In the genomic region with DNA sequence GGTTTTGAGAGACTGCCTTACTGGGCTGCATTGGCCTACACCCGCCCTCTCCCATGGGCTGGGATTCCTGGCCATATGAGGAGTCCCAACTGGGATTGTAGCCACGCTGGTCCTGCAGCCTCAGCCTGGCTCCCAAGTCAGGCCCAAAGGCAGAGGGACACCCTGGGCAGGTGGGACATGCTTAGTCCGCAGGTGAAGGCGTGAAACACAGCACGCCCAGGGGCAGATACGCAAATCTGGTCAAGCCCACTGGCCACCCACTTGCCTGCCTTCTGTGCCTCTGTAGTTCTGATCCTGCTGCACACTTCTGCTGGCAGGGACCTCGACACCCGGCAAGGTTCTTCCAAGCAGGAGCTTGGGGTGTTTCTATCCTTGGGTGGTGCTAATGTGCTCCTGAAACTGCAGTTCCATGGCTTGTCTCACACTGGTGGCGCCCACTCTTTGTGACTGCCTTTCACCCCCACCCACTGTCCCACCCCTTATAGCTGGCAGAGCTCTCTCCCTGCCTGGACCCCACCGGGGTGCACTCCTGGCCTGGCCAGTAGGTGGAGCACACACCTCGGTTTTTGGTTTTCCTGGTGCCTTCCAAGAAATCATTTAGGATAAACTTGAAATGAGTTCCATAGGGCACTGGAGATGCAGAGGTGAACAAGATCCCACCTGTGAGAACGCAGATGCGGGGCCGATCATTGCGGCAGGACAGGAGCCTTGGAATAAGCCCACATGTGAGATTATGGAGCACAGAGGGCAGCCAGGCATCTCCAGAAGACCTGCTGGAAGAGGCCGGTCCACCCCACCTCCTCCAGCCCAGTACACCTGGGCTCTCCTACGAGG, we compare ENCODE assay signal across 9 cellular contexts. TPM values are rescaled to one million over a fixed set of nuclear protein-coding genes. Genes with fewer than 3 reads are reported as not detected.
DNase-seq lines count a peak whose midpoint lies in the region; ATAC-seq, FAIRE-seq and TF ChIP-seq lines count a peak whose summit lies in the region.
"Had no signal": no experiment of that assay in that cellular context is flagged by ENCODE, and none has a peak within 500 bp of the region (broad histone marks: within the 10 kb centered on the region; RNA-seq: fewer than 3 reads in every experiment).

No MANE protein-coding gene starts in this region.

- H3K9me3 ChIP-seq in heart right ventricle (no peaks in the 10 kb centered on the region), gastroesophageal sphincter (no peaks in the 10 kb centered on the region)

- H3K4me3 ChIP-seq in heart right ventricle (no peak overlapping the region), gastroesophageal sphincter (no peak overlapping the region)
- H3K4me3 ChIP-seq: SK-N-MC had no signal

- no peak for TF ChIP-seq POLR2A in gastroesophageal sphincter (IDR thresholded peaks at IDR 0.05)

- H3K27ac Mint-ChIP-seq in activated naive CD4-positive, alpha-beta T cell treated with anti-CD3 and anti-CD28 coated beads for 36 hours: no peak overlapping the region

- intact Hi-C loops in activated naive CD4-positive, alpha-beta T cell treated with anti-CD3 and anti-CD28 coated beads for 36 hours (cut with micrococcal nuclease): loop anchor here (1.0 kb wide), 1 partner anchor 72 kb away; no protein-coding TSS in a partner anchor
- intact Hi-C loops in heart right ventricle (cut with DNase I): loop anchor here in 4 of 10 donors (2.0 to 5.0 kb wide), 3 partner anchors 69 to 74 kb away; no protein-coding TSS in a partner anchor

- H3K9me3 Mint-ChIP-seq in activated naive CD4-positive, alpha-beta T cell treated with anti-CD3 and anti-CD28 coated beads for 36 hours: no peaks in the 10 kb centered on the region

- no peak for FAIRE-seq in RCC 7860 (lab: Jason Lieb, UNC)

- H3K27me3 ChIP-seq in heart right ventricle (no peaks in the 10 kb centered on the region), gastroesophageal sphincter (peaks cover 35% of the 10 kb centered on the region)

- TF ChIP-seq CTCF in heart right ventricle (IDR thresholded peaks at IDR 0.05) (peak in 8 of 9 donors; percentile 35 to 68 (median 63)), gastroesophageal sphincter (IDR thresholded peaks at IDR 0.05) (peak in 2 of 4 experiments; percentile 30 to 52)

- TF ChIP-seq EP300 in gastroesophageal sphincter (IDR thresholded peaks at IDR 0.05): no peak

- WGBS in heart right ventricle, 2 donors: 69 to 76% methylated on average over 17 of the region's 17 CpGs
- 38 to 53% methylated on average over 3 to 6 of the region's 17 CpGs for WGBS in gastroesophageal sphincter (ENCODE audit: low coverage in 1 of 2), 2 donors

- no peaks in the 10 kb centered on the region for H3K4me1 Mint-ChIP-seq in activated naive CD4-positive, alpha-beta T cell treated with anti-CD3 and anti-CD28 coated beads for 36 hours (ENCODE audit: low read depth)

- H3K36me3 ChIP-seq in heart right ventricle (peaks cover 0 to 100% (median 47%) of the 10 kb centered on the region in 9 donors), gastroesophageal sphincter (peaks cover 0 to 67% of the 10 kb centered on the region in 2 donors)

- ATAC-seq in GM21381 (IDR thresholded peaks at IDR 0.05; ENCODE audit: unreplicated experiment) (peak; percentile 65), heart right ventricle (peak in 6 of 8 donors; percentile 42 to 69 (median 62)), gastroesophageal sphincter (no peak)

- CTCF ChIA-PET in activated naive CD4-positive, alpha-beta T cell treated with anti-CD3 and anti-CD28 coated beads for 36 hours (lab: Charles Lee): interaction anchor here (0.6 to 2.5 kb wide), 14 partner anchors 9 to 130 kb away, joined by 3 to 16 read pairs (median 4); no protein-coding TSS in a partner anchor

- DNase-seq in DMS114 treated with DMSO at 0.1 percent for 48 hours (lab: John Stamatoyannopoulos, UW; ENCODE audit: unreplicated experiment) (peak; percentile 48), NCI-H146 (lab: John Stamatoyannopoulos, UW) (peak; percentile 17), heart right ventricle (no peak), smooth muscle cell of the brain vasculature (ENCODE audit: low read depth, low spot score) (peak; percentile 10), RCC 7860 (ENCODE audit: low spot score) (no peak)
- DNase-seq in activated naive CD4-positive, alpha-beta T cell treated with anti-CD3 and anti-CD28 coated beads for 36 hours: peak; percentile 60

- H3K4me1 ChIP-seq in heart right ventricle: no peaks in the 10 kb centered on the region
- H3K4me1 ChIP-seq in gastroesophageal sphincter: no peaks in the 10 kb centered on the region

- H3K27me3 Mint-ChIP-seq in activated naive CD4-positive, alpha-beta T cell treated with anti-CD3 and anti-CD28 coated beads for 36 hours (ENCODE audit: low read depth): no peaks in the 10 kb centered on the region

- H3K36me3 Mint-ChIP-seq in activated naive CD4-positive, alpha-beta T cell treated with anti-CD3 and anti-CD28 coated beads for 36 hours (ENCODE audit: low read depth): peaks cover 16% of the 10 kb centered on the region

- no peak overlapping the region for H3K4me3 Mint-ChIP-seq in activated naive CD4-positive, alpha-beta T cell treated with anti-CD3 and anti-CD28 coated beads for 36 hours

- H3K27ac ChIP-seq in heart right ventricle (no peak overlapping the region), gastroesophageal sphincter (no peak overlapping the region)
- H3K27ac ChIP-seq: SK-N-MC had no signal

RNA-seq across cellular contexts. Expression of gene MKI67, which starts 47.9 kb away (rescaled TPM):
- 100 to 1,000 TPM; 266 to 273 TPM for total RNA-seq in activated naive CD4-positive, alpha-beta T cell treated with anti-CD3 and anti-CD28 coated beads for 36 hours
- 10 to 100 TPM in 1 of 10 donors, 1 to 10 TPM in 4, under 1 TPM in 5; 0.28 to 19.1 (median 0.72) TPM for total RNA-seq in heart right ventricle
- under 1 TPM; 0.09 to 0.15 TPM for polyA plus RNA-seq in heart right ventricle
- 1 to 10 TPM in 2 of 4 donors, under 1 TPM in 2; 0.31 to 1.9 (median 0.70) TPM for total RNA-seq in gastroesophageal sphincter

Comparison
In these comparisons a context has a peak if more than half of its experiments do, and no peak if none do; other contexts are left out.
1. DNase-seq: peak in DMS114 treated with DMSO at 0.1 percent for 48 hours (single experiment), NCI-H146 (single experiment), activated naive CD4-positive, alpha-beta T cell treated with anti-CD3 and anti-CD28 coated beads for 36 hours (single experiment) and smooth muscle cell of the brain vasculature (single experiment); none in heart right ventricle (0 of 2) and RCC 7860 (single experiment).
2. RNA of gene MKI67, which starts 47.9 kb away (total RNA-seq): 266 to 273 TPM in activated naive CD4-positive, alpha-beta T cell treated with anti-CD3 and anti-CD28 coated beads for 36 hours; 0.28 to 19.1 TPM in heart right ventricle and 0.31 to 1.9 TPM in gastroesophageal sphincter; every median in the first group is over 10 times any median in the second.